ENCODE assay signal across 27 cellular contexts in genomic region chr5:58107704-58108103, GRCh38.
DNase-seq lines count a peak whose midpoint lies in the region; ATAC-seq, FAIRE-seq and TF ChIP-seq lines count a peak whose summit lies in the region.
"Had no signal": no experiment of that assay in that cellular context is flagged by ENCODE, and none has a peak within 500 bp of the region (broad histone marks: within the 10 kb centered on the region; RNA-seq: fewer than 3 reads in every experiment).

No MANE protein-coding gene starts in this region.

- ATAC-seq in RWPE2 (ENCODE audit: low read depth) (peak; percentile 79), GM21515 (IDR thresholded peaks at IDR 0.05; ENCODE audit: unreplicated experiment) (no peak)
- ATAC-seq: activated T-cell treated with anti-CD3 and anti-CD28 coated beads, Interleukin-2, amount 50 U/mL, for 72 hours; CD8-positive, alpha-beta T cell; gastrocnemius medialis; psoas muscle had no signal

- H3K4me3 ChIP-seq in RWPE2 (ENCODE audit: severe bottlenecking) (no peak overlapping the region), endothelial cell of umbilical vein (replicated peaks in 1 of 3; ENCODE audit: insufficient read depth in 1 of 3, low read depth in 1 of 3, low read length in 3 of 3) (no peak overlapping the region)
- H3K4me3 ChIP-seq: gastrocnemius medialis, Peyer's patch, psoas muscle, SJSA1, spleen, thyroid gland had no signal

- intact Hi-C loops in endothelial cell of umbilical vein (cut with micrococcal nuclease) (no loop called here), CD14-positive monocyte (cut with micrococcal nuclease) (no loop called here)

- no peaks in the 10 kb centered on the region for H3K36me3 ChIP-seq in RWPE2 (ENCODE audit: low read depth)
- H3K36me3 ChIP-seq in endothelial cell of umbilical vein (ENCODE audit: control insufficient read depth in 2 of 2, extremely low read depth in 1 of 2, insufficient read depth in 2 of 2, low read length in 2 of 2) = no peaks in the 10 kb centered on the region
- H3K36me3 ChIP-seq: gastrocnemius medialis, Peyer's patch, SJSA1, spleen, thyroid gland had no signal

- H3K4me1 Mint-ChIP-seq in CD14-positive monocyte = no peaks in the 10 kb centered on the region

- H2AFZ ChIP-seq in endothelial cell of umbilical vein (ENCODE audit: low read depth, low read length) = no peak overlapping the region

- TF ChIP-seq CTCF in RWPE2 (IDR thresholded peaks at IDR 0.05; ENCODE audit: poor library complexity, severe bottlenecking) (no peak), endothelial cell of umbilical vein (IDR thresholded peaks at IDR 0.05; ENCODE audit: extremely low read depth in 1 of 2, insufficient read depth in 1 of 2, low read depth in 1 of 2, low read length in 2 of 2) (no peak), CD14-positive monocyte (IDR thresholded peaks at IDR 0.05) (no peak)

- BruUV-seq in endothelial cell of umbilical vein (replicated peaks; lab: Mats Ljungman, UMichigan) = no TSS peak

- no peaks in the 10 kb centered on the region for H3K36me3 Mint-ChIP-seq in CD14-positive monocyte
- H3K36me3 Mint-ChIP-seq: CD8-positive, alpha-beta T cell had no signal

- peaks cover 0 to 2% (median 2%) of the 10 kb centered on the region in 3 donors for H3K27me3 Mint-ChIP-seq in CD14-positive monocyte (ENCODE audit: low read depth in 3 of 3)

- TF ChIP-seq POLR2A in endothelial cell of umbilical vein (IDR thresholded peaks at IDR 0.05; ENCODE audit: low read depth, low read length) = no peak

- H3K9me3 Mint-ChIP-seq in CD14-positive monocyte = peaks cover 0 to 19% (median 6%) of the 10 kb centered on the region in 7 donors
- H3K9me3 Mint-ChIP-seq: activated T-cell treated with anti-CD3 and anti-CD28 coated beads, Interleukin-2, amount 50 U/mL, for 72 hours had no signal

- DNase-seq in RWPE2 (ENCODE audit: low spot score) = no peak
- no peak for DNase-seq in endothelial cell of umbilical vein (ENCODE audit: low read depth, low spot score)
- no peak for DNase-seq in NCI-H345 (lab: John Stamatoyannopoulos, UW)
- no peak for DNase-seq in CD14-positive monocyte (ENCODE audit: low spot score)
- no peak for DNase-seq in NCI-H1092 (lab: John Stamatoyannopoulos, UW)
- DNase-seq: activated CD4-positive, alpha-beta T cell treated with anti-CD3 and anti-CD28 coated beads for 4 hours; activated naive CD4-positive, alpha-beta T cell treated with anti-CD3 and anti-CD28 coated beads, Interleukin-2, amount 50 U/mL, for 16 hours; activated T-cell treated with anti-CD3 and anti-CD28 coated beads, Interleukin-2, amount 50 U/mL, for 72 hours; CD8-positive, alpha-beta T cell; cortex of kidney; gastrocnemius medialis; GF-D8; hypothalamus; islet precursor cell; NCI-H1105; NCI-H2081; Peyer's patch; psoas muscle; spleen; stimulated activated CD4-positive, alpha-beta T cell treated with anti-CD3 and anti-CD28 coated beads, Interleukin-4, amount 100 ng/mL, for 1 hour; stimulated activated naive CD4-positive, alpha-beta T cell treated with Interleukin-2 at 50 U/mL for 16 hours; thyroid gland had no signal

- H3K9me1 ChIP-seq in endothelial cell of umbilical vein (replicated peaks; ENCODE audit: control insufficient read depth, extremely low read depth, insufficient read depth, low read length) = no peaks in the 10 kb centered on the region

- dilution Hi-C loops in endothelial cell of umbilical vein (cut with MboI; ENCODE audit: extremely low pct_ligation_motif_present, low sequenced_read_pairs) = no loop called here

- no peaks in the 10 kb centered on the region for H4K20me1 ChIP-seq in endothelial cell of umbilical vein (replicated peaks; ENCODE audit: control insufficient read depth, extremely low read depth, insufficient read depth, low read length)

- H3K4me3 Mint-ChIP-seq in CD14-positive monocyte = no peak overlapping the region
- H3K4me3 Mint-ChIP-seq: activated T-cell treated with anti-CD3 and anti-CD28 coated beads, Interleukin-2, amount 50 U/mL, for 72 hours; CD8-positive, alpha-beta T cell; T-helper 1 cell treated with Interleukin-12 subunit alpha and Interleukin-12 subunit beta and Interleukin-4 antibody, amounts not matched to agents 30 μg/mL and 1 μg/mL, for 36 hours had no signal

- no peaks in the 10 kb centered on the region for H3K4me1 ChIP-seq in RWPE2 (ENCODE audit: insufficient read depth, poor library complexity, severe bottlenecking)
- peaks cover 4% of the 10 kb centered on the region for H3K4me1 ChIP-seq in endothelial cell of umbilical vein (ENCODE audit: control insufficient read depth, extremely low read depth, insufficient read depth, low read length)
- H3K4me1 ChIP-seq: Peyer's patch, psoas muscle, SJSA1, spleen, thyroid gland had no signal

- CTCF ChIA-PET in endothelial cell of umbilical vein (lab: Charles Lee) = interaction anchor here (1.1 to 1.9 kb wide), 2 partner anchors 8 to 9 kb away, joined by 3 to 5 read pairs; no protein-coding TSS in a partner anchor

- H3K79me2 ChIP-seq in endothelial cell of umbilical vein (ENCODE audit: control insufficient read depth, insufficient read depth, low read length) = no peaks in the 10 kb centered on the region

- H3K9ac ChIP-seq in endothelial cell of umbilical vein (replicated peaks; ENCODE audit: extremely low read depth, insufficient read depth, low read length) = no peak overlapping the region

- FAIRE-seq in endothelial cell of umbilical vein (lab: Jason Lieb, UNC) (no peak), islet of Langerhans (lab: Jason Lieb, UNC) (peak; percentile 5)
- FAIRE-seq: endometrium had no signal

- POLR2A ChIA-PET in endothelial cell of umbilical vein (lab: Charles Lee) = no interaction called here

- H3K27ac ChIP-seq in RWPE2 (ENCODE audit: poor library complexity, severe bottlenecking) (no peak overlapping the region), endothelial cell of umbilical vein (ENCODE audit: insufficient read depth, low read depth, low read length) (no peak overlapping the region)
- H3K27ac ChIP-seq: gastrocnemius medialis, Peyer's patch, psoas muscle, SJSA1, spleen, thyroid gland had no signal

- H3K27me3 ChIP-seq in RWPE2 (ENCODE audit: insufficient read depth, poor library complexity, severe bottlenecking) (no peaks in the 10 kb centered on the region), endothelial cell of umbilical vein (ENCODE audit: control insufficient read depth in 2 of 2, insufficient read depth in 2 of 2, low read length in 2 of 2) (no peaks in the 10 kb centered on the region)
- H3K27me3 ChIP-seq: gastrocnemius medialis, Peyer's patch, SJSA1, spleen, thyroid gland had no signal

- no peak overlapping the region for H3K4me2 ChIP-seq in endothelial cell of umbilical vein (ENCODE audit: insufficient read depth, low read length)

- no peak overlapping the region for H3K27ac Mint-ChIP-seq in CD14-positive monocyte
- H3K27ac Mint-ChIP-seq: activated T-cell treated with anti-CD3 and anti-CD28 coated beads, Interleukin-2, amount 50 U/mL, for 72 hours; CD8-positive, alpha-beta T cell; T-helper 1 cell treated with Interleukin-12 subunit alpha and Interleukin-12 subunit beta and Interleukin-4 antibody, amounts not matched to agents 30 μg/mL and 1 μg/mL, for 36 hours had no signal

- H3K9me3 ChIP-seq in RWPE2 (ENCODE audit: severe bottlenecking) (no peaks in the 10 kb centered on the region), endothelial cell of umbilical vein (replicated peaks; ENCODE audit: control insufficient read depth, insufficient read depth, low read length) (no peaks in the 10 kb centered on the region)
- H3K9me3 ChIP-seq: gastrocnemius medialis, Peyer's patch, psoas muscle, SJSA1, spleen, thyroid gland had no signal

TF ChIP-seq in endothelial cell of umbilical vein, 7 proteins besides CTCF, POLR2A, EP300 and RAD21:
- TF ChIP-seq FOS (IDR thresholded peaks at IDR 0.05; ENCODE audit: borderline replicate concordance, insufficient read depth, low read length) (peak; percentile 3), MYC (IDR thresholded peaks at IDR 0.05; ENCODE audit: low read depth, low read length) (no peak), MAX (IDR thresholded peaks at IDR 0.05; ENCODE audit: insufficient read depth, insufficient read length) (no peak), EZH2 (IDR thresholded peaks at IDR 0.05; ENCODE audit: borderline replicate concordance, low read depth, low read length, severe bottlenecking) (no peak)
TF ChIP-seq in endothelial cell of umbilical vein: peak in this region for 1.
